15 cellular contexts compared by ENCODE assay signal in genomic region chr1:19033926-19034680, GRCh38.
A peak's percentile ranks its signal among the peaks of the same experiment; 100 is the strongest.
DNase-seq lines count a peak whose midpoint lies in the region; ATAC-seq and TF ChIP-seq lines count a peak whose summit lies in the region.
"Had no signal": no experiment of that assay in that cellular context is flagged by ENCODE, and none has a peak within 500 bp of the region (broad histone marks: within the 10 kb centered on the region; RNA-seq: fewer than 3 reads in every experiment).

No MANE protein-coding gene starts in this region.

- no peak overlapping the region for H2AFZ ChIP-seq in smooth muscle cell (ENCODE audit: low read depth)

- ATAC-seq in esophagus mucosa (peak; percentile 85), HG03135 (IDR thresholded peaks at IDR 0.05; ENCODE audit: unreplicated experiment) (no peak)
- ATAC-seq: activated CD4-positive, CD25-positive, alpha-beta regulatory T cell treated with anti-CD3 and anti-CD28 coated beads, Interleukin-2, amount 50 U/mL, for 24 hours; body of pancreas; K562; mucosa of descending colon; stimulated activated naive CD8-positive, alpha-beta T cell treated with anti-CD3 and anti-CD28 coated beads, Interleukin-15, amount 100 ng/mL, for 72 hours had no signal

- no peak overlapping the region for H3K4me3 Mint-ChIP-seq in type B pancreatic cell
- H3K4me3 Mint-ChIP-seq: stimulated activated naive CD8-positive, alpha-beta T cell treated with anti-CD3 and anti-CD28 coated beads, Interleukin-15, amount 100 ng/mL, for 72 hours had no signal

- no peak overlapping the region for H3K4me3 ChIP-seq in smooth muscle cell
- H3K4me3 ChIP-seq: body of pancreas, K562, mucosa of descending colon had no signal

- H3K4me1 ChIP-seq in smooth muscle cell (ENCODE audit: low read depth) = no peaks in the 10 kb centered on the region

- TF ChIP-seq CTCF in smooth muscle cell (IDR thresholded peaks at IDR 0.05; ENCODE audit: borderline replicate concordance, insufficient read depth, poor library complexity, severe bottlenecking) = no peak
- TF ChIP-seq CTCF in type B pancreatic cell (conservative IDR thresholded peaks at IDR 0.05) = no peak

- H3K36me3 Mint-ChIP-seq in type B pancreatic cell = no peaks in the 10 kb centered on the region

- no peak overlapping the region for H3K9ac ChIP-seq in smooth muscle cell (ENCODE audit: low read depth)

- peak; percentile 18 for DNase-seq in GM04504 (ENCODE audit: low read depth)
- peak; percentile 74 for DNase-seq in NCI-H226
- no peak for DNase-seq in smooth muscle cell (lab: John Stamatoyannopoulos, UW; ENCODE audit: unreplicated experiment)
- no peak for DNase-seq in NAMALWA (ENCODE audit: low spot score)
- no peak for DNase-seq in type B pancreatic cell (ENCODE audit: extremely low spot score, unreplicated experiment)
- no peak for DNase-seq in CD1c-positive myeloid dendritic cell (ENCODE audit: extremely low spot score)
- DNase-seq: mucosa of descending colon; retina; stimulated activated naive CD8-positive, alpha-beta T cell treated with anti-CD3 and anti-CD28 coated beads, Interleukin-15, amount 100 ng/mL, for 72 hours had no signal

- H3K4me1 Mint-ChIP-seq in type B pancreatic cell (ENCODE audit: unreplicated experiment) = peaks cover 11% of the 10 kb centered on the region
- H3K4me1 Mint-ChIP-seq: stimulated activated naive CD8-positive, alpha-beta T cell treated with anti-CD3 and anti-CD28 coated beads, Interleukin-15, amount 100 ng/mL, for 72 hours had no signal

- H3K9me3 ChIP-seq in smooth muscle cell (replicated peaks; ENCODE audit: low read depth) = no peaks in the 10 kb centered on the region
- H3K9me3 ChIP-seq: body of pancreas, Caco-2, mucosa of descending colon had no signal

- no peaks in the 10 kb centered on the region for H3K79me2 ChIP-seq in smooth muscle cell (ENCODE audit: low read depth)

- H3K27ac ChIP-seq in smooth muscle cell (ENCODE audit: low read depth) = peak overlapping the region; percentile 38
- H3K27ac ChIP-seq: body of pancreas had no signal

- H3K9me3 Mint-ChIP-seq in type B pancreatic cell = no peaks in the 10 kb centered on the region
- H3K9me3 Mint-ChIP-seq: stimulated activated naive CD8-positive, alpha-beta T cell treated with anti-CD3 and anti-CD28 coated beads, Interleukin-15, amount 100 ng/mL, for 72 hours had no signal

- no peaks in the 10 kb centered on the region for H4K20me1 ChIP-seq in smooth muscle cell (ENCODE audit: low read depth)

- no peak overlapping the region for H3K4me2 ChIP-seq in smooth muscle cell

- no peak overlapping the region for H3K27ac Mint-ChIP-seq in type B pancreatic cell

- H3K36me3 ChIP-seq in smooth muscle cell (ENCODE audit: low read depth) = no peaks in the 10 kb centered on the region

- no peaks in the 10 kb centered on the region for H3F3A ChIP-seq in smooth muscle cell (ENCODE audit: low read depth)

- H3K27me3 Mint-ChIP-seq in type B pancreatic cell = peaks cover 11% of the 10 kb centered on the region

- no peaks in the 10 kb centered on the region for H3K27me3 ChIP-seq in smooth muscle cell (ENCODE audit: low read depth)
- H3K27me3 ChIP-seq: body of pancreas had no signal

- 53% methylated on average over 21 of the region's 22 CpGs for WGBS in smooth muscle cell (ENCODE audit: low lambda C conversion rate)

Comparison
In these comparisons a context has a peak if more than half of its experiments do, and no peak if none do; other contexts are left out.
1. DNase-seq: peak in GM04504 (single experiment) and NCI-H226 (single experiment); none in smooth muscle cell (single experiment), NAMALWA (single experiment), type B pancreatic cell (single experiment) and CD1c-positive myeloid dendritic cell (single experiment).